1 cellular context compared by ENCODE assay signal in the genomic region with DNA sequence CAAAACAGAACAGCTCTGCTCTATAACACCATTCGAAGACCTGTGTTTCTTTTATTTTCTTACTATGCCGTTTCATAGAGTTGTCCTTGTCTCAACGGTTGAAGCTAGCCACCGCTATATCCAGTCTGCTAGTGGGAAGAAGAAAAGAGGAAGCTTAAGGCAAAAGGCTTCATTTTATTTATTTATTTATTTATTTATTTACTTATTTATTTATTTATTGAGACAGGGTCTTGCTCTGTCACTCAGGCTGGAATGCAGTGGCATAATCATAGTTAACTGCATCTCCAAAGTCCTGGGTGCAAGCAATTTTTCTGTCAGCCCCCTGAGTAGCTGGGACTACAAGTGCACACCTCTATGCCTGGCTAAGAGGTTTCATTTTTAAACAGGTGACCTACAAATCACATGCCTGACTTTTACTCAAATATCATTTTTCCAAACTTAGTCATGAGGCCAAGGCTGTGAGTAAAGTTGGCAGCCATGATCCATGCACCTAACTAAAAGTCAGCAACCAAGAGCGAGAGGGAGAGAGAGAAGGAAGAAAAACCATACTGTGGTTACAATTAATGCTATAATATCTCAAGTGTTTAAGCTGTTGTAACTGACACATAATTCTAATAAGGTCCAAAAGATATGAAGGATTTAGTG.
TF ChIP-seq lines count a peak whose summit lies in the region.

No MANE protein-coding gene starts in this region.

TF ChIP-seq in HEK293, 187 proteins besides CTCF, POLR2A, EP300 and RAD21 (continued from another document):
- TF ChIP-seq, protein P1, sequence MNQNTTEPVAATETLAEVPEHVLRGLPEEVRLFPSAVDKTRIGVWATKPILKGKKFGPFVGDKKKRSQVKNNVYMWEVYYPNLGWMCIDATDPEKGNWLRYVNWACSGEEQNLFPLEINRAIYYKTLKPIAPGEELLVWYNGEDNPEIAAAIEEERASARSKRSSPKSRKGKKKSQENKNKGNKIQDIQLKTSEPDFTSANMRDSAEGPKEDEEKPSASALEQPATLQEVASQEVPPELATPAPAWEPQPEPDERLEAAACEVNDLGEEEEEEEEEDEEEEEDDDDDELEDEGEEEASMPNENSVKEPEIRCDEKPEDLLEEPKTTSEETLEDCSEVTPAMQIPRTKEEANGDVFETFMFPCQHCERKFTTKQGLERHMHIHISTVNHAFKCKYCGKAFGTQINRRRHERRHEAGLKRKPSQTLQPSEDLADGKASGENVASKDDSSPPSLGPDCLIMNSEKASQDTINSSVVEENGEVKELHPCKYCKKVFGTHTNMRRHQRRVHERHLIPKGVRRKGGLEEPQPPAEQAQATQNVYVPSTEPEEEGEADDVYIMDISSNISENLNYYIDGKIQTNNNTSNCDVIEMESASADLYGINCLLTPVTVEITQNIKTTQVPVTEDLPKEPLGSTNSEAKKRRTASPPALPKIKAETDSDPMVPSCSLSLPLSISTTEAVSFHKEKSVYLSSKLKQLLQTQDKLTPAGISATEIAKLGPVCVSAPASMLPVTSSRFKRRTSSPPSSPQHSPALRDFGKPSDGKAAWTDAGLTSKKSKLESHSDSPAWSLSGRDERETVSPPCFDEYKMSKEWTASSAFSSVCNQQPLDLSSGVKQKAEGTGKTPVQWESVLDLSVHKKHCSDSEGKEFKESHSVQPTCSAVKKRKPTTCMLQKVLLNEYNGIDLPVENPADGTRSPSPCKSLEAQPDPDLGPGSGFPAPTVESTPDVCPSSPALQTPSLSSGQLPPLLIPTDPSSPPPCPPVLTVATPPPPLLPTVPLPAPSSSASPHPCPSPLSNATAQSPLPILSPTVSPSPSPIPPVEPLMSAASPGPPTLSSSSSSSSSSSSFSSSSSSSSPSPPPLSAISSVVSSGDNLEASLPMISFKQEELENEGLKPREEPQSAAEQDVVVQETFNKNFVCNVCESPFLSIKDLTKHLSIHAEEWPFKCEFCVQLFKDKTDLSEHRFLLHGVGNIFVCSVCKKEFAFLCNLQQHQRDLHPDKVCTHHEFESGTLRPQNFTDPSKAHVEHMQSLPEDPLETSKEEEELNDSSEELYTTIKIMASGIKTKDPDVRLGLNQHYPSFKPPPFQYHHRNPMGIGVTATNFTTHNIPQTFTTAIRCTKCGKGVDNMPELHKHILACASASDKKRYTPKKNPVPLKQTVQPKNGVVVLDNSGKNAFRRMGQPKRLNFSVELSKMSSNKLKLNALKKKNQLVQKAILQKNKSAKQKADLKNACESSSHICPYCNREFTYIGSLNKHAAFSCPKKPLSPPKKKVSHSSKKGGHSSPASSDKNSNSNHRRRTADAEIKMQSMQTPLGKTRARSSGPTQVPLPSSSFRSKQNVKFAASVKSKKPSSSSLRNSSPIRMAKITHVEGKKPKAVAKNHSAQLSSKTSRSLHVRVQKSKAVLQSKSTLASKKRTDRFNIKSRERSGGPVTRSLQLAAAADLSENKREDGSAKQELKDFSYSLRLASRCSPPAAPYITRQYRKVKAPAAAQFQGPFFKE (tag by site-specific recombination; IDR thresholded peaks at IDR 0.05; ENCODE audit: borderline replicate concordance), result no peak
- TF ChIP-seq ZNF596 (tag by site-specific recombination; IDR thresholded peaks at IDR 0.05), result no peak
- no peak for TF ChIP-seq ZBTB21 (tag by site-specific recombination; IDR thresholded peaks at IDR 0.05)
- TF ChIP-seq, protein P2, sequence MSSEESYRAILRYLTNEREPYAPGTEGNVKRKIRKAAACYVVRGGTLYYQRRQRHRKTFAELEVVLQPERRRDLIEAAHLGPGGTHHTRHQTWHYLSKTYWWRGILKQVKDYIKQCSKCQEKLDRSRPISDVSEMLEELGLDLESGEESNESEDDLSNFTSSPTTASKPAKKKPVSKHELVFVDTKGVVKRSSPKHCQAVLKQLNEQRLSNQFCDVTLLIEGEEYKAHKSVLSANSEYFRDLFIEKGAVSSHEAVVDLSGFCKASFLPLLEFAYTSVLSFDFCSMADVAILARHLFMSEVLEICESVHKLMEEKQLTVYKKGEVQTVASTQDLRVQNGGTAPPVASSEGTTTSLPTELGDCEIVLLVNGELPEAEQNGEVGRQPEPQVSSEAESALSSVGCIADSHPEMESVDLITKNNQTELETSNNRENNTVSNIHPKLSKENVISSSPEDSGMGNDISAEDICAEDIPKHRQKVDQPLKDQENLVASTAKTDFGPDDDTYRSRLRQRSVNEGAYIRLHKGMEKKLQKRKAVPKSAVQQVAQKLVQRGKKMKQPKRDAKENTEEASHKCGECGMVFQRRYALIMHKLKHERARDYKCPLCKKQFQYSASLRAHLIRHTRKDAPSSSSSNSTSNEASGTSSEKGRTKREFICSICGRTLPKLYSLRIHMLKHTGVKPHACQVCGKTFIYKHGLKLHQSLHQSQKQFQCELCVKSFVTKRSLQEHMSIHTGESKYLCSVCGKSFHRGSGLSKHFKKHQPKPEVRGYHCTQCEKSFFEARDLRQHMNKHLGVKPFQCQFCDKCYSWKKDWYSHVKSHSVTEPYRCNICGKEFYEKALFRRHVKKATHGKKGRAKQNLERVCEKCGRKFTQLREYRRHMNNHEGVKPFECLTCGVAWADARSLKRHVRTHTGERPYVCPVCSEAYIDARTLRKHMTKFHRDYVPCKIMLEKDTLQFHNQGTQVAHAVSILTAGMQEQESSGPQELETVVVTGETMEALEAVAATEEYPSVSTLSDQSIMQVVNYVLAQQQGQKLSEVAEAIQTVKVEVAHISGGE (tag by site-specific recombination; conservative IDR thresholded peaks at IDR 0.05; ENCODE audit: low read depth), result 0 out of 2 replicates have a peak, but pooled peaks have one; percentile 23
